In genomic region chr9:68497629-68498028, GRCh38 we compare ENCODE assay signal across 23 cellular contexts. TPM values are rescaled to one million over a fixed set of nuclear protein-coding genes. Genes with fewer than 3 reads are reported as not detected.
"Had no signal": no experiment of that assay in that cellular context is flagged by ENCODE, and none has a peak within 500 bp of the region (broad histone marks: within the 10 kb centered on the region; RNA-seq: fewer than 3 reads in every experiment).

No MANE protein-coding gene starts in this region.

- H3K4me1 ChIP-seq: tibial nerve had no signal

- H3K4me3 ChIP-seq: dorsolateral prefrontal cortex, gastrocnemius medialis, pancreas, tibial nerve, upper lobe of right lung had no signal

- H3K36me3 ChIP-seq: gastrocnemius medialis, pancreas, upper lobe of right lung had no signal

- ATAC-seq: gastrocnemius medialis; naive thymus-derived CD8-positive, alpha-beta T cell; pancreas; upper lobe of right lung had no signal

- DNase-seq: cortex of kidney; dorsolateral prefrontal cortex; effector CD8-positive, alpha-beta T cell; gastrocnemius medialis; glutamatergic neuron; immature natural killer cell; naive thymus-derived CD8-positive, alpha-beta T cell; pancreas; retina; small intestine; stimulated activated CD4-positive, alpha-beta T cell treated with anti-CD3 and anti-CD28 coated beads, Interleukin-12 subunit alpha, Interleukin-12 subunit beta, amount 100 ng/mL, for 4 hours; stimulated activated naive CD4-positive, alpha-beta T cell treated with Interleukin-2 at 50 U/mL for 16 hours; upper lobe of right lung had no signal

- H3K9me3 ChIP-seq: gastrocnemius medialis, pancreas, tibial nerve, upper lobe of right lung had no signal

- H3K27ac ChIP-seq: dorsolateral prefrontal cortex, gastrocnemius medialis, pancreas, tibial nerve, upper lobe of right lung had no signal

- H3K27me3 ChIP-seq: gastrocnemius medialis, pancreas, tibial nerve, upper lobe of right lung had no signal

RNA-seq across cellular contexts. Expression of gene TMEM252, which starts 43.1 kb away (rescaled TPM):
- total RNA-seq: fibroblast of villous mesenchyme; gastrocnemius medialis; lung microvascular endothelial cell; mesenteric fat pad; mononuclear cell; naive thymus-derived CD8-positive, alpha-beta T cell; neural crest cell; pancreas; progenitor cell of endocrine pancreas; temporal lobe; tibial nerve; upper lobe of right lung had no signal
- polyA plus RNA-seq: immature natural killer cell; keratinocyte; liver; naive thymus-derived CD8-positive, alpha-beta T cell; pancreas had no signal
